Comparison of ENCODE assay signal across 8 cellular contexts in the genomic region with DNA sequence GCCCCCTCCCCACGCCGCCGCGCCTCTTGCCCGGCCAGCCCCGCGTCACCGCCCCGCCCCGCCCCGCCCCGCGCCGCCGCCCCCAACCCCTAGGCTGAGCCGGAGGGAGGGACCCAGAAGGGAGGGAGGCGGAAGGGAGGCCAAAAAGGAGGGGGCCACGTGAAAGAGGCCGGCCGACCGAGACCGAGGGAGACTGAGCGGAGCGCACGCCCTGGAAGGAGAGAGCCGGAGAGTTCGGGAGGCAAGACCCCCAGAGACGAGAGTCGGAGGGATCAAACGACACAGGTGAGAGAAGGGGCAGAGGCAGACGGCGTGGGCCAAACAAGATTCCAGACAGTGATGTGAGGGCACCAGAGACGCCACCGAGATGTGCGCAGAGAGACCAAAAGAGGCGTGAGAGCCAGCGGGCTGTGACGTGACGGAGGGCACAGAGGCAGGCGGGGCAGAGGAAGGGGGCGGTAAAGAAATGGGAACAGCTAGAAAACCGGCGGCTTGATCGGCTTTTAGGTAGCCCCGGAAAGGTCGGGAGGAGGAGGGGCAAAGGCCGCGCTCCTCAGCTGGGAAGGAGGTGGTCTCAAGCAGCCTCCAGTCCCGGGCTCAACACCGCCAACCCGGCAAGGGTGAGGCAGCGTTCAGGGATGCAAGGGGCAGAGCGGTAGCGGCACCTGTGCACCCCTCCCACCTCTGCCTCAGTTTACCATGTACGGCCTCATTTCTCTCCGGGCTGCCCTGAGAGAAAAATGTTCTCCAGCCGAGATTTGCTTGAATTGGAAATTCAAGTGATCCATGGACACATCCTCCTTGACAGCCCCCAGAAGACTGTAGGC. TPM values are rescaled to one million over a fixed set of nuclear protein-coding genes. Genes with fewer than 3 reads are reported as not detected.
DNase-seq lines count a peak whose midpoint lies in the region; ATAC-seq, FAIRE-seq and TF ChIP-seq lines count a peak whose summit lies in the region.

No MANE protein-coding gene starts in this region.

- RAD21 ChIA-PET in GM12878 (lab: Charles Lee; ENCODE audit: unreplicated experiment): no interaction called here

- POLR2A ChIA-PET in GM12878 (lab: Charles Lee): no interaction called here

- no TSS peak for BruUV-seq in GM12878 (replicated peaks; lab: Mats Ljungman, UMichigan)

- H2AFZ ChIP-seq in GM12878 (ENCODE audit: control insufficient read depth, low read depth, low read length): no peak overlapping the region
- H2AFZ ChIP-seq in osteoblast (ENCODE audit: low read length): peak overlapping the region; percentile 95

- peaks cover 22 to 37% of the 10 kb centered on the region in 2 experiments for H3K27me3 ChIP-seq in GM12878 (replicated peaks in 1 of 2; ENCODE audit: control insufficient read depth in 2 of 2, insufficient read depth in 2 of 2, low read length in 1 of 2)
- H3K27me3 ChIP-seq in osteoblast (ENCODE audit: insufficient read depth, low read length): peaks cover 15% of the 10 kb centered on the region

- H3K27ac ChIP-seq in GM12878 (ENCODE audit: control insufficient read depth, insufficient read depth): no peak overlapping the region
- H3K27ac ChIP-seq in osteoblast (ENCODE audit: low read depth, low read length): no peak overlapping the region

- H3K4me1 ChIP-seq in GM12878 (ENCODE audit: control insufficient read depth, insufficient read depth, low read length) (no peaks in the 10 kb centered on the region), osteoblast (ENCODE audit: insufficient read depth, low read length) (peaks cover 6% of the 10 kb centered on the region), mucosa of descending colon (ENCODE audit: low read depth) (peaks cover 49% of the 10 kb centered on the region)

- in situ Hi-C loops in GM12878 (cut with MboI): no loop called here

- DNase-seq in DMS53 (lab: John Stamatoyannopoulos, UW) (peak; percentile 89), NCI-H2196 (lab: John Stamatoyannopoulos, UW; ENCODE audit: unreplicated experiment) (peak; percentile 47), GM12878 (ENCODE audit: low read depth, low spot score) (no peak), osteoblast (ENCODE audit: insufficient read length, low spot score, missing footprints) (peak; percentile 100), NCI-H1048 (lab: John Stamatoyannopoulos, UW) (no peak), GDM1 (lab: John Stamatoyannopoulos, UW) (no peak), mucosa of descending colon (no peak), cerebellar nuclear complex (lab: John Stamatoyannopoulos, UW) (no peak)

- no peak for ATAC-seq in GM12878
- no peak for ATAC-seq in mucosa of descending colon

- TF ChIP-seq CTCF in GM12878 (IDR thresholded peaks at IDR 0.05 in 2 of 3, conservative IDR thresholded peaks at IDR 0.05 in 1 of 3; ENCODE audit: control insufficient read depth in 2 of 3, extremely low read depth in 1 of 3, insufficient read depth in 1 of 3, low read depth in 3 of 3, low read length in 3 of 3) (no peak), osteoblast (IDR thresholded peaks at IDR 0.05; ENCODE audit: extremely low read depth, low read depth, low read length) (no peak), mucosa of descending colon (IDR thresholded peaks at IDR 0.05) (no peak)

- CTCF ChIA-PET in GM12878 (lab: Yijun Ruan, JAX): no interaction called here

- H3K4me3 ChIP-seq in GM12878: no peak overlapping the region
- H3K4me3 ChIP-seq in osteoblast (ENCODE audit: insufficient read depth, low read length): peak overlapping the region; percentile 78
- no peak overlapping the region for H3K4me3 ChIP-seq in mucosa of descending colon

- H4K20me1 ChIP-seq in GM12878 (ENCODE audit: control insufficient read depth, insufficient read depth): no peaks in the 10 kb centered on the region
- no peaks in the 10 kb centered on the region for H4K20me1 ChIP-seq in osteoblast (ENCODE audit: insufficient read depth, low read length)

- H3K79me2 ChIP-seq in GM12878 (ENCODE audit: control insufficient read depth, insufficient read depth, low read length) (no peaks in the 10 kb centered on the region), osteoblast (ENCODE audit: insufficient read depth, low read length) (peaks cover 8% of the 10 kb centered on the region)

- FAIRE-seq in GM12878 (lab: Jason Lieb, UNC): no peak

- SMC1A ChIA-PET in GM12878 (lab: Charles Lee; ENCODE audit: uncharacterized antibody, unreplicated experiment): no interaction called here

- 19% methylated on average over 34 of the region's 57 CpGs for WGBS in GM12878 (ENCODE audit: insufficient coverage, insufficient replicate concordance, low lambda C conversion rate, missing lambda C conversion rate)

- TF ChIP-seq POLR2A in GM12878 (IDR thresholded peaks at IDR 0.05; ENCODE audit: low read depth, low read length): no peak

- no peak for TF ChIP-seq RAD21 in GM12878 (IDR thresholded peaks at IDR 0.05; ENCODE audit: insufficient read depth, low read depth, low read length)

- no peak for TF ChIP-seq EP300 in GM12878 (IDR thresholded peaks at IDR 0.05; ENCODE audit: borderline replicate concordance in 1 of 2, control insufficient read depth in 1 of 2, low read depth in 2 of 2, low read length in 2 of 2)

- 0 out of 2 replicates have a peak overlapping the region, but pooled peaks have one; percentile 17 for H3K4me2 ChIP-seq in GM12878 (ENCODE audit: control insufficient read depth, insufficient read depth)
- peak overlapping the region; percentile 95 for H3K4me2 ChIP-seq in osteoblast (ENCODE audit: insufficient read depth, low read length)

- H3K9me3 ChIP-seq in GM12878 (replicated peaks; ENCODE audit: control insufficient read depth, insufficient read depth, low read length) (no peaks in the 10 kb centered on the region; the same call in 2 of the 3 replicates), osteoblast (ENCODE audit: low read depth, low read length) (no peaks in the 10 kb centered on the region), mucosa of descending colon (no peaks in the 10 kb centered on the region)

- intact Hi-C loops in GM12878 (cut with micrococcal nuclease; ENCODE audit: unreplicated experiment): no loop called here
- intact Hi-C loops in mucosa of descending colon (cut with DNase I, micrococcal nuclease): no loop called here

- no peaks in the 10 kb centered on the region for H3K36me3 ChIP-seq in GM12878 (ENCODE audit: control insufficient read depth in 2 of 2, insufficient read depth in 2 of 2, low read length in 1 of 2)
- no peaks in the 10 kb centered on the region for H3K36me3 ChIP-seq in osteoblast (ENCODE audit: insufficient read depth, low read length)
- H3K36me3 ChIP-seq in mucosa of descending colon (ENCODE audit: low read depth): no peaks in the 10 kb centered on the region

- no peak overlapping the region for H3K9ac ChIP-seq in GM12878 (ENCODE audit: control insufficient read depth, insufficient read depth, low read length)

TF ChIP-seq in GM12878, 131 proteins besides CTCF, POLR2A, EP300 and RAD21 (continues in another document):
- TF ChIP-seq MXI1 (IDR thresholded peaks at IDR 0.05; ENCODE audit: low read depth, low read length) (no peak), SREBF1 (IDR thresholded peaks at IDR 0.05; ENCODE audit: low read length) (no peak), ZBED1 (IDR thresholded peaks at IDR 0.05; ENCODE audit: borderline replicate concordance) (no peak), POU2F2 (IDR thresholded peaks at IDR 0.05; ENCODE audit: borderline replicate concordance, low read depth, low read length) (no peak), LARP7 (IDR thresholded peaks at IDR 0.05) (no peak), BMI1 (IDR thresholded peaks at IDR 0.05; ENCODE audit: borderline replicate concordance) (no peak), CREB1 (IDR thresholded peaks at IDR 0.05; ENCODE audit: low read depth) (no peak), CBX5 (IDR thresholded peaks at IDR 0.05; ENCODE audit: low read depth) (no peak), RUNX3 (IDR thresholded peaks at IDR 0.05; ENCODE audit: low read length) (no peak), NR2C1 (IDR thresholded peaks at IDR 0.05) (no peak), JUND (IDR thresholded peaks at IDR 0.05; ENCODE audit: low read depth, low read length) (no peak), KDM1A (IDR thresholded peaks at IDR 0.05; ENCODE audit: borderline replicate concordance) (no peak)

RNA-seq across cellular contexts. Expression of a gene that starts 0.4 kb away (rescaled TPM):
- not detected in 2 replicates for total RNA-seq in GM12878 (2013; cell fraction: nucleolus; rRNA removed)
- total RNA-seq in GM12878 (2014; rRNA removed) (not detected in 2 replicates), GM12878 (2014; rRNA removed; fragmentation: Illumina TruSeq; extraction: Trizol) (not detected in 2 replicates), GM12878 (2021) (not detected in 2 replicates), osteoblast (8.5 and 15.6 TPM in 2 replicates), mucosa of descending colon (under 1 TPM in 1 of 3 donors, not detected in 2; 0.17 TPM)
- polyA plus RNA-seq in GM12878 (2011; ENCODE audit: low read depth): not detected
- polyA plus RNA-seq in GM12878 (2011; rRNA removed) (not detected in 2 replicates), GM12878 (2014; fragmentation: Illumina TruSeq; extraction: Trizol) (not detected in 2 replicates), GM12878 (2014; fragmentation: Nextera tagmentation; extraction: Ambion mirVana) (not detected), GM12878 (2014; rRNA removed) (not detected in 2 replicates), GM12878 (2016; fragmentation: Nextera tagmentation; extraction: Ambion mirVana) (not detected)
- polyA plus RNA-seq in GM12878 (2011; cell fraction: cytosol; rRNA removed): not detected in 2 replicates
- not detected in 2 replicates for polyA plus RNA-seq in GM12878 (2011; cell fraction: nucleus; rRNA removed)
- polyA plus RNA-seq in GM12878 (2012): not detected in 2 replicates
- not detected in 2 replicates for polyA minus RNA-seq in GM12878 (2011; rRNA and poly(A)+ RNA removed)
- polyA minus RNA-seq in GM12878 (2011; cell fraction: cytosol; rRNA and poly(A)+ RNA removed): not detected in 2 replicates
- polyA minus RNA-seq in GM12878 (2011; cell fraction: nucleus; rRNA and poly(A)+ RNA removed): not detected in 2 replicates

Comparison
In these comparisons a context has a peak if more than half of its experiments do, and no peak if none do; other contexts are left out.
1. DNase-seq: peak in DMS53 (single experiment), NCI-H2196 (single experiment) and osteoblast (single experiment); none in GM12878 (single experiment), NCI-H1048 (single experiment), GDM1 (single experiment), mucosa of descending colon (0 of 3) and cerebellar nuclear complex (0 of 2).